ENCODE assay signal across 21 cellular contexts in the genomic region with DNA sequence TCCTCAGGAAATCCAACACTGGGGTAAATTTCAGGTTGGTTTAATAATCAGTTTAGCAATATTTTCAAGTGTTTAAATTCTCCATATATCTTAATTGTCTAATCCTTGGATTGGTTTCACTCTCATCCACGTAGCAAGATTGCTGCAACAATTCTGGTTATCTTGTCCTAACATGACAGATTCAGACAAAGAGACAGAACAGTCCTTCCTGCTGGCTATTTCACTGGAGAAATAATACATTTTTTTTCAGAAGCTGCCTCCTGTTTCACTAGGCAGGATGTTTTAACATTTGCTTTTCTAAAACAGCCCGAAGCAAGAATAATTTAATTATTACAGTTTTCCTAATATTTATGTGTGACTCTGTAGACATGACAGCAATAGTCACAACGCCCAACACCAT.
DNase-seq lines count a peak whose midpoint lies in the region; ATAC-seq, FAIRE-seq and TF ChIP-seq lines count a peak whose summit lies in the region.
"Had no signal": no experiment of that assay in that cellular context is flagged by ENCODE, and none has a peak within 500 bp of the region (broad histone marks: within the 10 kb centered on the region; RNA-seq: fewer than 3 reads in every experiment).

No MANE protein-coding gene starts in this region.

- no peak for TF ChIP-seq POLR2A in endothelial cell of umbilical vein (IDR thresholded peaks at IDR 0.05; ENCODE audit: low read depth, low read length)

- no peak overlapping the region for H3K27ac Mint-ChIP-seq in MCF 10A (ENCODE audit: low read depth, unreplicated experiment)
- H3K27ac Mint-ChIP-seq: CD4-positive, alpha-beta memory T cell; GM23338; H9 had no signal

- H3K9me3 ChIP-seq in mammary epithelial cell (replicated peaks; ENCODE audit: insufficient read depth, low read length) (peaks cover 13% of the 10 kb centered on the region), SK-N-SH (no peaks in the 10 kb centered on the region), endothelial cell of umbilical vein (replicated peaks; ENCODE audit: control insufficient read depth, insufficient read depth, low read length) (no peaks in the 10 kb centered on the region)
- H3K9me3 ChIP-seq: A549 had no signal

- peaks cover 3% of the 10 kb centered on the region for H3K9me3 Mint-ChIP-seq in MCF 10A (ENCODE audit: unreplicated experiment)
- H3K9me3 Mint-ChIP-seq: GM23338, H9 had no signal

- intact Hi-C loops in MCF 10A (cut with micrococcal nuclease) = no loop called here
- intact Hi-C loops in mammary epithelial cell (cut with micrococcal nuclease) = no loop called here
- intact Hi-C loops in endothelial cell of umbilical vein (cut with micrococcal nuclease) = no loop called here

- no peak overlapping the region for H3K9ac ChIP-seq in mammary epithelial cell (ENCODE audit: insufficient read depth, low read length)
- H3K9ac ChIP-seq in SK-N-SH = no peak overlapping the region
- H3K9ac ChIP-seq in endothelial cell of umbilical vein (replicated peaks; ENCODE audit: extremely low read depth, insufficient read depth, low read length) = no peak overlapping the region

- H3K79me2 ChIP-seq in mammary epithelial cell (ENCODE audit: insufficient read depth, low read length) = no peaks in the 10 kb centered on the region
- H3K79me2 ChIP-seq in SK-N-SH (ENCODE audit: insufficient read depth) = no peaks in the 10 kb centered on the region
- H3K79me2 ChIP-seq in endothelial cell of umbilical vein (ENCODE audit: control insufficient read depth, insufficient read depth, low read length) = no peaks in the 10 kb centered on the region

- in situ Hi-C loops in mammary epithelial cell (cut with MboI; ENCODE audit: low sequenced_read_pairs in 2 of 2) = no loop called here

- dilution Hi-C loops in mammary epithelial cell (cut with HindIII; ENCODE audit: low sequenced_read_pairs) (no loop called here), endothelial cell of umbilical vein (cut with MboI; ENCODE audit: extremely low pct_ligation_motif_present, low sequenced_read_pairs) (no loop called here)

- no peak for ATAC-seq in HG02852 (IDR thresholded peaks at IDR 0.05; ENCODE audit: unreplicated experiment)
- no peak for ATAC-seq in GM19455 (IDR thresholded peaks at IDR 0.05; ENCODE audit: unreplicated experiment)
- ATAC-seq: A549, GM23338, HCT116 had no signal

- no peaks in the 10 kb centered on the region for H3K9me1 ChIP-seq in endothelial cell of umbilical vein (replicated peaks; ENCODE audit: control insufficient read depth, extremely low read depth, insufficient read depth, low read length)

- H3K4me3 Mint-ChIP-seq in MCF 10A (ENCODE audit: unreplicated experiment) = peak overlapping the region; percentile 19
- H3K4me3 Mint-ChIP-seq: CD4-positive, alpha-beta memory T cell; GM23338; H9 had no signal

- no peaks in the 10 kb centered on the region for H3K27me3 Mint-ChIP-seq in MCF 10A (ENCODE audit: insufficient read depth, unreplicated experiment)
- H3K27me3 Mint-ChIP-seq: CD4-positive, alpha-beta memory T cell had no signal

- H3K4me3 ChIP-seq in mammary epithelial cell (replicated peaks in 1 of 3; ENCODE audit: insufficient read depth in 1 of 3, low read depth in 2 of 3, low read length in 3 of 3) (no peak overlapping the region), SK-N-SH (ENCODE audit: low read depth in 2 of 2, low read length in 1 of 2) (no peak overlapping the region), endothelial cell of umbilical vein (replicated peaks in 1 of 3; ENCODE audit: insufficient read depth in 1 of 3, low read depth in 1 of 3, low read length in 3 of 3) (no peak overlapping the region)
- H3K4me3 ChIP-seq: A549, GM23338 had no signal

- no peaks in the 10 kb centered on the region for H3K4me1 ChIP-seq in mammary epithelial cell (ENCODE audit: insufficient read depth, low read length)
- H3K4me1 ChIP-seq in SK-N-SH (ENCODE audit: control insufficient read depth in 1 of 2, insufficient read depth in 2 of 2, low read depth in 1 of 2, low read length in 1 of 2) = peaks cover 0 to 13% of the 10 kb centered on the region in 2 experiments; a peak in 2 of 4 replicates
- H3K4me1 ChIP-seq in endothelial cell of umbilical vein (ENCODE audit: control insufficient read depth, extremely low read depth, insufficient read depth, low read length) = peaks cover 14% of the 10 kb centered on the region
- H3K4me1 ChIP-seq: A549 had no signal

- H3K4me2 ChIP-seq in mammary epithelial cell (ENCODE audit: insufficient read depth, low read depth, low read length) (no peak overlapping the region), SK-N-SH (no peak overlapping the region), endothelial cell of umbilical vein (ENCODE audit: insufficient read depth, low read length) (no peak overlapping the region)
- H3K4me2 ChIP-seq: A549, GM23338 had no signal

- H3K36me3 Mint-ChIP-seq in MCF 10A (ENCODE audit: insufficient read depth, unreplicated experiment) = no peaks in the 10 kb centered on the region
- H3K36me3 Mint-ChIP-seq: CD4-positive, alpha-beta memory T cell had no signal

- peaks cover 18% of the 10 kb centered on the region for H3K4me1 Mint-ChIP-seq in MCF 10A (ENCODE audit: insufficient read depth, unreplicated experiment)
- H3K4me1 Mint-ChIP-seq: CD4-positive, alpha-beta memory T cell had no signal

- H3K36me3 ChIP-seq in mammary epithelial cell (ENCODE audit: insufficient read depth, low read length) (no peaks in the 10 kb centered on the region), SK-N-SH (replicated peaks in 1 of 2; ENCODE audit: control insufficient read depth in 1 of 2, insufficient read depth in 2 of 2, low read length in 1 of 2) (no peaks in the 10 kb centered on the region), endothelial cell of umbilical vein (ENCODE audit: control insufficient read depth in 2 of 2, extremely low read depth in 1 of 2, insufficient read depth in 2 of 2, low read length in 2 of 2) (no peaks in the 10 kb centered on the region)

- 0% methylated on average over 3 of the region's 3 CpGs for WGBS in mammary epithelial cell (ENCODE audit: low coverage, missing lambda C conversion rate)
- WGBS in SK-N-SH (ENCODE audit: low lambda C conversion rate) = 15% methylated on average over 3 of the region's 3 CpGs

- FAIRE-seq in endothelial cell of umbilical vein (lab: Jason Lieb, UNC) = peak; percentile 50
- FAIRE-seq: A549, G401.6, GM12892, GM19239 had no signal

- POLR2A ChIA-PET in MCF 10A (lab: Yijun Ruan, JAX) (no interaction called here), SK-N-SH (lab: Yijun Ruan, JAX) (no interaction called here), endothelial cell of umbilical vein (lab: Charles Lee) (no interaction called here)

- no peaks in the 10 kb centered on the region for H3K27me3 ChIP-seq in mammary epithelial cell (ENCODE audit: insufficient read depth, low read length)
- H3K27me3 ChIP-seq in SK-N-SH (ENCODE audit: insufficient read depth) = no peaks in the 10 kb centered on the region
- no peaks in the 10 kb centered on the region for H3K27me3 ChIP-seq in endothelial cell of umbilical vein (ENCODE audit: control insufficient read depth in 2 of 2, insufficient read depth in 2 of 2, low read length in 2 of 2)

- no peaks in the 10 kb centered on the region for H4K20me1 ChIP-seq in mammary epithelial cell (ENCODE audit: insufficient read depth, low read length)
- H4K20me1 ChIP-seq in SK-N-SH (ENCODE audit: insufficient read depth) = no peaks in the 10 kb centered on the region
- H4K20me1 ChIP-seq in endothelial cell of umbilical vein (replicated peaks; ENCODE audit: control insufficient read depth, extremely low read depth, insufficient read depth, low read length) = no peaks in the 10 kb centered on the region

- DNase-seq in MCF 10A (ENCODE audit: unreplicated experiment) = peak; percentile 7
- no peak for DNase-seq in mammary epithelial cell
- peak; percentile 41 for DNase-seq in SK-N-SH
- no peak for DNase-seq in endothelial cell of umbilical vein (ENCODE audit: low read depth, low spot score)
- DNase-seq: ACHN; AML-193; Calu3; CD4-positive, alpha-beta memory T cell; COR-L47; DMS53; DMS79 treated with DMSO at 0.1 percent for 48 hours; H9 had no signal

- H3K27ac ChIP-seq in mammary epithelial cell (ENCODE audit: insufficient read depth, low read depth, low read length) (no peak overlapping the region), SK-N-SH (ENCODE audit: low read depth in 2 of 2, low read length in 1 of 2) (peak overlapping the region in 1 of 2 experiments; percentile 64; a peak in 2 of 4 replicates), endothelial cell of umbilical vein (ENCODE audit: insufficient read depth, low read depth, low read length) (no peak overlapping the region)
- H3K27ac ChIP-seq: 22Rv1, A549 had no signal

- TF ChIP-seq CTCF in MCF 10A (IDR thresholded peaks at IDR 0.05; ENCODE audit: unreplicated experiment) (no peak), mammary epithelial cell (conservative IDR thresholded peaks at IDR 0.05 in 1 of 2, IDR thresholded peaks at IDR 0.05 in 1 of 2; ENCODE audit: extremely low read depth in 1 of 2, insufficient read depth in 1 of 2, low read depth in 1 of 2, low read length in 2 of 2) (no peak), SK-N-SH (IDR thresholded peaks at IDR 0.05) (no peak), endothelial cell of umbilical vein (IDR thresholded peaks at IDR 0.05; ENCODE audit: extremely low read depth in 1 of 2, insufficient read depth in 1 of 2, low read depth in 1 of 2, low read length in 2 of 2) (no peak)

- H2AFZ ChIP-seq in mammary epithelial cell (ENCODE audit: low read depth, low read length) = no peak overlapping the region
- H2AFZ ChIP-seq in SK-N-SH (ENCODE audit: low read depth) = no peak overlapping the region
- H2AFZ ChIP-seq in endothelial cell of umbilical vein (ENCODE audit: low read depth, low read length) = peak overlapping the region; percentile 46
- H2AFZ ChIP-seq: GM23338 had no signal

- no TSS peak for BruUV-seq in MCF 10A (replicated peaks; lab: Mats Ljungman, UMichigan)
- BruUV-seq in mammary epithelial cell (replicated peaks; lab: Mats Ljungman, UMichigan) = no TSS peak
- no TSS peak for BruUV-seq in endothelial cell of umbilical vein (replicated peaks; lab: Mats Ljungman, UMichigan)

- no peaks in the 10 kb centered on the region for H3F3A ChIP-seq in SK-N-SH (replicated peaks; ENCODE audit: insufficient read depth)

- H3K9me2 ChIP-seq in SK-N-SH = no peaks in the 10 kb centered on the region

- CTCF ChIA-PET in MCF 10A (lab: Yijun Ruan, JAX) (no interaction called here), mammary epithelial cell (lab: Charles Lee; ENCODE audit: low non-redundant PET) (no interaction called here), SK-N-SH (lab: Yijun Ruan, JAX) (no interaction called here), endothelial cell of umbilical vein (lab: Charles Lee) (interaction anchor here (1.6 kb wide), 1 partner anchor 9 kb away, joined by 5 read pairs; no protein-coding TSS in a partner anchor)

- peak in 1 of 2 experiments; percentile 78; a peak in 2 of 4 replicates for TF ChIP-seq EP300 in SK-N-SH (IDR thresholded peaks at IDR 0.05; ENCODE audit: borderline replicate concordance in 1 of 2, low read depth in 1 of 2, low read length in 1 of 2)

- no peak; the same call in 1 of the 2 replicates for TF ChIP-seq RAD21 in SK-N-SH (IDR thresholded peaks at IDR 0.05; ENCODE audit: low read length)

TF ChIP-seq in SK-N-SH, 30 proteins besides CTCF, POLR2A, EP300 and RAD21 (continues in another document):
- TF ChIP-seq TAF1 (IDR thresholded peaks at IDR 0.05; ENCODE audit: borderline replicate concordance, low read depth, low read length) = no peak

TF ChIP-seq in endothelial cell of umbilical vein, 7 proteins besides CTCF, POLR2A, EP300 and RAD21 (continues in another document):
- TF ChIP-seq POLR2AphosphoS5 (IDR thresholded peaks at IDR 0.05; ENCODE audit: insufficient read depth, low read depth, low read length) = no peak

Comparison
In these comparisons a context has a peak if more than half of its experiments do, and no peak if none do; other contexts are left out.
1. DNase-seq: peak in MCF 10A (single experiment) and SK-N-SH (single experiment); none in mammary epithelial cell (single experiment) and endothelial cell of umbilical vein (single experiment).